In the genomic region with DNA sequence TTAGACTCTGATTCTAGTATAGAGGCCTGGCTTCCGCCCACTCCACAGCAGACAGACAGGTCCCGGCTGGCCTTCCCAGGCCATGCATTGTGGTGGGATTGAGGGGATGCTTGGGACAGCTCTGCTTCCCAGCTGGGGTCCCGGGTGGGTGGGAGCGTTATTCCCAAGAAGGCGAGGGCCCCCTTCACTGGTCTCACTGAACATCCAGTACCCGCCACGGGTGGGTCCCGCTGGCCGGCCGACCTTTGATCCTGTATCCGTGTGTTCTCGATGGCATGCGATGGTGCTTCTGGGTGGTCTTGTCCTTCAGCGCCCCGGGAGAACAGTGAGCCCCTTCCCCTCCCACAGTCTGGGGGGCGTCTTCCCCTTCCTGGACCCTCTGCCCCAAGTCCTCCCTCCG, we compare ENCODE assay signal across 29 cellular contexts.
"Had no signal": no experiment of that assay in that cellular context is flagged by ENCODE, and none has a peak within 500 bp of the region (broad histone marks: within the 10 kb centered on the region; RNA-seq: fewer than 3 reads in every experiment).

No MANE protein-coding gene starts in this region.

- H3K36me3 ChIP-seq: esophagus muscularis mucosa, gastrocnemius medialis, heart left ventricle had no signal

- H3K27me3 Mint-ChIP-seq: activated CD4-positive, alpha-beta memory T cell treated with anti-CD3 and anti-CD28 coated beads for 36 hours; activated CD4-positive, alpha-beta T cell treated with anti-CD3 and anti-CD28 coated beads for 36 hours; activated CD4-positive, alpha-beta T cell treated with anti-CD3 and anti-CD28 coated beads, Interleukin-2, amount 10 ng/mL, durations not matched to agents 24 days and 14 days; activated naive CD8-positive, alpha-beta T cell; activated T-cell treated with anti-CD3 and anti-CD28 coated beads, Interleukin-2, amount 50 U/mL, for 24 hours; dendritic cell treated with granulocyte-macrophage colony-stimulating factor and Interleukin-4, amounts not matched to agents 40 ng/mL and 50 ng/mL, for 4 days had no signal

- H3K4me1 Mint-ChIP-seq: activated CD4-positive, alpha-beta T cell treated with anti-CD3 and anti-CD28 coated beads for 36 hours; activated CD4-positive, alpha-beta T cell treated with anti-CD3 and anti-CD28 coated beads, Interleukin-2, amount 10 ng/mL, durations not matched to agents 24 days and 14 days had no signal

- H3K4me3 Mint-ChIP-seq: activated CD4-positive, alpha-beta memory T cell treated with anti-CD3 and anti-CD28 coated beads for 36 hours; activated CD4-positive, alpha-beta T cell treated with anti-CD3 and anti-CD28 coated beads for 36 hours; activated CD4-positive, alpha-beta T cell treated with anti-CD3 and anti-CD28 coated beads, Interleukin-2, amount 10 ng/mL, durations not matched to agents 24 days and 14 days; activated naive CD8-positive, alpha-beta T cell; activated T-cell treated with anti-CD3 and anti-CD28 coated beads, Interleukin-2, amount 50 U/mL, for 24 hours; activated T-cell treated with anti-CD3 and anti-CD28 coated beads, Interleukin-2, amount 50 U/mL, for 72 hours; central memory CD8-positive, alpha-beta T cell; dendritic cell treated with granulocyte-macrophage colony-stimulating factor and Interleukin-4, amounts not matched to agents 40 ng/mL and 50 ng/mL, for 4 days; effector memory CD8-positive, alpha-beta T cell had no signal

- H3K36me3 Mint-ChIP-seq: activated CD4-positive, alpha-beta memory T cell treated with anti-CD3 and anti-CD28 coated beads for 36 hours; activated naive CD8-positive, alpha-beta T cell had no signal

- H3K27ac Mint-ChIP-seq: activated CD4-positive, alpha-beta memory T cell treated with anti-CD3 and anti-CD28 coated beads for 36 hours; activated CD4-positive, alpha-beta T cell treated with anti-CD3 and anti-CD28 coated beads for 36 hours; activated CD4-positive, alpha-beta T cell treated with anti-CD3 and anti-CD28 coated beads, Interleukin-2, amount 10 ng/mL, durations not matched to agents 24 days and 14 days; activated naive CD8-positive, alpha-beta T cell; activated T-cell treated with anti-CD3 and anti-CD28 coated beads, Interleukin-2, amount 50 U/mL, for 24 hours; activated T-cell treated with anti-CD3 and anti-CD28 coated beads, Interleukin-2, amount 50 U/mL, for 72 hours; dendritic cell treated with granulocyte-macrophage colony-stimulating factor and Interleukin-4, amounts not matched to agents 40 ng/mL and 50 ng/mL, for 4 days had no signal

- ATAC-seq: activated CD4-positive, alpha-beta T cell treated with anti-CD3 and anti-CD28 coated beads for 36 hours; activated T-cell treated with anti-CD3 and anti-CD28 coated beads, Interleukin-2, amount 50 U/mL, for 72 hours; effector memory CD8-positive, alpha-beta T cell; foreskin keratinocyte; gastrocnemius medialis; heart left ventricle had no signal

- H3K9me3 Mint-ChIP-seq: activated CD4-positive, alpha-beta memory T cell treated with anti-CD3 and anti-CD28 coated beads for 36 hours; activated CD4-positive, alpha-beta T cell treated with anti-CD3 and anti-CD28 coated beads, Interleukin-2, amount 10 ng/mL, durations not matched to agents 24 days and 14 days; activated T-cell treated with anti-CD3 and anti-CD28 coated beads, Interleukin-2, amount 50 U/mL, for 24 hours; activated T-cell treated with anti-CD3 and anti-CD28 coated beads, Interleukin-2, amount 50 U/mL, for 72 hours; central memory CD8-positive, alpha-beta T cell; dendritic cell treated with granulocyte-macrophage colony-stimulating factor and Interleukin-4, amounts not matched to agents 40 ng/mL and 50 ng/mL, for 4 days; effector memory CD8-positive, alpha-beta T cell had no signal

- H3K27me3 ChIP-seq: dorsolateral prefrontal cortex, esophagus muscularis mucosa, foreskin keratinocyte, gastrocnemius medialis, heart left ventricle had no signal

- H3K9me3 ChIP-seq: esophagus muscularis mucosa, gastrocnemius medialis, heart left ventricle had no signal

- H3K27ac ChIP-seq: coronary artery, dorsolateral prefrontal cortex, esophagus muscularis mucosa, foreskin keratinocyte, gastrocnemius medialis, heart left ventricle had no signal

- H3K4me1 ChIP-seq: foreskin keratinocyte, gastrocnemius medialis had no signal

- H3K4me3 ChIP-seq: coronary artery, dorsolateral prefrontal cortex, esophagus muscularis mucosa, gastrocnemius medialis, heart left ventricle had no signal

- DNase-seq: activated CD4-positive, alpha-beta memory T cell treated with anti-CD3 and anti-CD28 coated beads for 36 hours; activated CD4-positive, alpha-beta T cell treated with anti-CD3 and anti-CD28 coated beads for 36 hours; activated CD4-positive, alpha-beta T cell treated with anti-CD3 and anti-CD28 coated beads, Interleukin-2, amount 10 ng/mL, durations not matched to agents 24 days and 14 days; activated CD4-positive, CD25-positive, alpha-beta regulatory T cell; activated CD4-positive, CD25-positive, alpha-beta regulatory T cell treated with anti-CD3 and anti-CD28 coated beads, Interleukin-2, amount 50 U/mL, for 72 hours; activated CD8-positive, alpha-beta memory T cell treated with anti-CD3 and anti-CD28 coated beads, Interleukin-2, amount 50 U/mL, for 48 hours; activated gamma-delta T cell treated with Interleukin-2 at 50 U/mL for 16 hours; activated naive CD4-positive, alpha-beta T cell treated with anti-CD3 and anti-CD28 coated beads, Interleukin-2, amount 50 U/mL, for 16 hours; activated naive CD4-positive, alpha-beta T cell treated with Interleukin-2 at 50 U/mL for 16 hours; activated T-cell treated with anti-CD3 and anti-CD28 coated beads for 4 hours; activated T-cell treated with anti-CD3 and anti-CD28 coated beads, Interleukin-2, amount 50 U/mL, for 24 hours; activated T-cell treated with anti-CD3 and anti-CD28 coated beads, Interleukin-2, amount 50 U/mL, for 72 hours; amniotic stem cell; anterior cingulate cortex; dorsolateral prefrontal cortex; effector CD4-positive, alpha-beta T cell; effector memory CD8-positive, alpha-beta T cell; erythroblast; foreskin keratinocyte; gastrocnemius medialis; glutamatergic neuron; T-helper 1 cell; T-helper 2 cell had no signal
